ENCODE assay signal across 29 cellular contexts in the genomic region with DNA sequence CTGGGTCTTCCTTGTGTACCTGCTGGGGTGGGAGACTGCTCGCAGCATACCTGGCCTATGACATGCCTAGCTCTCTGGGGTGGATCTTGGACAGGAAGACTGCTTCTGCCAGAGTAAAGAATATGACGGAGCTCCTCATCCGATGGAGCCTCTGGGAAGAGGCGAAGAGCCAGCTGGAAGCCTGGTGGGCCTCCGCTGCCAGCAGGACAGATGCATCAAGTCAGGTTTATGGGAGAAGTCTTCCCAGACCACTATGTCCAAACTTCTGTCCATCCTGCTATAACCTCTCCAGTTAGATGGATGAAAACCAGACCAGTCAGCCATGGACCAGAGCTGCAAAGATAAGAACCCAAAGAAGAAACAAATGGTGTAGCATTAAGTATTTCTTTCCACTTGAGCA. TPM values are rescaled to one million over a fixed set of nuclear protein-coding genes. Genes with fewer than 3 reads are reported as not detected.
A peak's percentile ranks its signal among the peaks of the same experiment; 100 is the strongest.
DNase-seq lines count a peak whose midpoint lies in the region; ATAC-seq, FAIRE-seq and TF ChIP-seq lines count a peak whose summit lies in the region.
"Had no signal": no experiment of that assay in that cellular context is flagged by ENCODE, and none has a peak within 500 bp of the region (broad histone marks: within the 10 kb centered on the region; RNA-seq: fewer than 3 reads in every experiment).

No MANE protein-coding gene starts in this region.

- TF ChIP-seq EP300 in HepG2 (IDR thresholded peaks at IDR 0.05; ENCODE audit: low read depth in 2 of 2, low read length in 2 of 2) = no peak
- no peak for TF ChIP-seq EP300 in HepG2 (CRISPR knock-in tag; IDR thresholded peaks at IDR 0.05; ENCODE audit: borderline replicate concordance)

- no peaks in the 10 kb centered on the region for H4K20me1 ChIP-seq in HepG2 (ENCODE audit: insufficient read depth, low read length)

- TF ChIP-seq POLR2A in HepG2 (IDR thresholded peaks at IDR 0.05; ENCODE audit: insufficient read depth in 1 of 2, low read depth in 2 of 2, low read length in 2 of 2) (no peak), vagina (IDR thresholded peaks at IDR 0.05) (no peak)

- ATAC-seq in HepG2 (no peak), right cardiac atrium (peak in 1 of 2 donors; percentile 30)

- TF ChIP-seq CTCF in liver (IDR thresholded peaks at IDR 0.05; ENCODE audit: low read depth, low read length, missing input control) (no peak), HepG2 (CRISPR knock-in tag; IDR thresholded peaks at IDR 0.05) (no peak), osteocyte (IDR thresholded peaks at IDR 0.05) (no peak), vagina (IDR thresholded peaks at IDR 0.05) (no peak)

- H3K27me3 Mint-ChIP-seq in osteocyte (ENCODE audit: unreplicated experiment) = no peaks in the 10 kb centered on the region
- H3K27me3 Mint-ChIP-seq: CD4-positive, CD25-positive, alpha-beta regulatory T cell; IgD-negative memory B cell had no signal

- no peaks in the 10 kb centered on the region for H3K36me3 ChIP-seq in liver (ENCODE audit: control insufficient read depth in 4 of 4, insufficient read depth in 3 of 4, low read depth in 1 of 4, low read length in 3 of 4)
- no peaks in the 10 kb centered on the region for H3K36me3 ChIP-seq in HepG2 (replicated peaks in 1 of 2; ENCODE audit: control insufficient read depth in 1 of 2, insufficient read depth in 2 of 2, low read length in 2 of 2)
- H3K36me3 ChIP-seq in vagina = no peaks in the 10 kb centered on the region
- H3K36me3 ChIP-seq: BE2C, MG63 had no signal

- CTCF ChIA-PET in HepG2 (lab: Yijun Ruan, JAX; ENCODE audit: low intra/inter-chr PET ratio, low total read pairs) = no interaction called here

- no peaks in the 10 kb centered on the region for H3K36me3 Mint-ChIP-seq in osteocyte (ENCODE audit: unreplicated experiment)
- H3K36me3 Mint-ChIP-seq: CD4-positive, CD25-positive, alpha-beta regulatory T cell had no signal

- H3K9me3 ChIP-seq in liver (ENCODE audit: control insufficient read depth in 4 of 4, low read length in 3 of 4) (peaks cover 0 to 2% (median 0%) of the 10 kb centered on the region in 4 donors), HepG2 (ENCODE audit: low read length) (peaks cover 8% of the 10 kb centered on the region; the same call in 1 of the 2 replicates), right cardiac atrium (ENCODE audit: control insufficient read depth, low read length) (no peaks in the 10 kb centered on the region), vagina (no peaks in the 10 kb centered on the region)
- H3K9me3 ChIP-seq: BE2C, MG63 had no signal

- H3K4me1 Mint-ChIP-seq in osteocyte (ENCODE audit: unreplicated experiment) = peaks cover 28% of the 10 kb centered on the region
- H3K4me1 Mint-ChIP-seq: CD4-positive, CD25-positive, alpha-beta regulatory T cell; IgD-negative memory B cell had no signal

- 82% methylated on average over 5 of the region's 5 CpGs for WGBS in liver
- 29% methylated on average over 4 of the region's 5 CpGs for WGBS in HepG2 (ENCODE audit: low lambda C conversion rate)
- 67% methylated on average over 5 of the region's 5 CpGs for WGBS in right cardiac atrium

- H3K9me3 Mint-ChIP-seq in osteocyte (ENCODE audit: unreplicated experiment) = no peaks in the 10 kb centered on the region

- no peak for FAIRE-seq in HepG2 (lab: Jason Lieb, UNC)
- FAIRE-seq: A204.1, H1, RCC 7860 had no signal

- H3K27ac Mint-ChIP-seq in osteocyte (ENCODE audit: unreplicated experiment) = peak overlapping the region; percentile 14

- in situ Hi-C loops in HepG2 (cut with HindIII; ENCODE audit: extremely low pct_ligation_motif_present, low pct_unique_long_range_greater_than_20kb) = no loop called here

- H3K79me2 ChIP-seq in HepG2 (ENCODE audit: insufficient read depth, low read length) = no peaks in the 10 kb centered on the region

- H3K27me3 ChIP-seq in liver (ENCODE audit: control insufficient read depth in 4 of 4, insufficient read depth in 4 of 4, low read length in 3 of 4) (peaks cover 0 to 14% (median 1%) of the 10 kb centered on the region in 4 donors), HepG2 (ENCODE audit: control insufficient read depth in 1 of 2, insufficient read depth in 2 of 2, low read length in 2 of 2) (no peaks in the 10 kb centered on the region), right cardiac atrium (ENCODE audit: control insufficient read depth, insufficient read depth) (no peaks in the 10 kb centered on the region), vagina (no peaks in the 10 kb centered on the region)
- H3K27me3 ChIP-seq: BE2C, MG63 had no signal

- H3K27ac ChIP-seq in liver (ENCODE audit: low read depth in 1 of 2, low read length in 2 of 2) (no peak overlapping the region), HepG2 (ENCODE audit: extremely low read length, insufficient read depth, low read length) (no peak overlapping the region), right cardiac atrium (ENCODE audit: low read length) (no peak overlapping the region), vagina (peak overlapping the region; percentile 76)

- no TSS peak for BruUV-seq in HepG2 (replicated peaks; lab: Mats Ljungman, UMichigan)

- intact Hi-C loops in HepG2 (cut with micrococcal nuclease; ENCODE audit: unreplicated experiment) (no loop called here), right cardiac atrium (cut with DNase I) (no loop called here), vagina (cut with DNase I) (no loop called here)

- DNase-seq in HepG2 (ENCODE audit: low spot score) (no peak), right cardiac atrium (peak; percentile 21 to 81 (median 74)), osteocyte (ENCODE audit: extremely low spot score, unreplicated experiment) (no peak), vagina (ENCODE audit: extremely low spot score in 2 of 2) (no peak), nucleus accumbens (lab: John Stamatoyannopoulos, UW) (no peak), NCI-H524 treated with DMSO at 0.1 percent for 48 hours (lab: John Stamatoyannopoulos, UW) (no peak), HUDEP-2 (lab: John Stamatoyannopoulos, UW; ENCODE audit: unreplicated experiment in 76 of 76) (no peak)
- DNase-seq: BE2C; CD4-positive, CD25-positive, alpha-beta regulatory T cell; COR-L47; DMS 273 treated with DMSO at 0.1 percent for 48 hours; DND-41; Karpas-422; MG63; NCI-H1048; NCI-H1436; NCI-H1930; NCI-H2171; NCI-H446; NCI-H69; NK-92 treated with Interleukin-12 subunit alpha and Interleukin-12 subunit beta, amount 100 ng/mL, for 24 hours; SIG-M5 had no signal

- H3K9ac ChIP-seq in liver (ENCODE audit: low read depth in 1 of 2, low read length in 2 of 2) = no peak overlapping the region
- H3K9ac ChIP-seq in HepG2 (ENCODE audit: insufficient read depth, low read depth, low read length) = no peak overlapping the region

- no peak overlapping the region for H3K4me3 Mint-ChIP-seq in osteocyte (ENCODE audit: unreplicated experiment)
- H3K4me3 Mint-ChIP-seq: CD4-positive, CD25-positive, alpha-beta regulatory T cell; IgD-negative memory B cell had no signal

- H3K4me1 ChIP-seq in liver (ENCODE audit: control insufficient read depth in 4 of 4, insufficient read depth in 4 of 4, low read length in 3 of 4) (no peaks in the 10 kb centered on the region), HepG2 (ENCODE audit: insufficient read depth, low read length) (no peaks in the 10 kb centered on the region), right cardiac atrium (ENCODE audit: control insufficient read depth, insufficient read depth, low read length) (peaks cover 11% of the 10 kb centered on the region), vagina (peaks cover 36% of the 10 kb centered on the region)
- H3K4me1 ChIP-seq: BE2C had no signal

- H2AFZ ChIP-seq in HepG2 (ENCODE audit: low read length) = no peak overlapping the region

- TF ChIP-seq RAD21 in liver (IDR thresholded peaks at IDR 0.05) (peak in 1 of 2 donors; percentile 20), HepG2 (CRISPR knock-in tag; IDR thresholded peaks at IDR 0.05) (no peak)

- H3K4me3 ChIP-seq in liver (ENCODE audit: low read depth in 1 of 3, low read length in 3 of 3) (no peak overlapping the region), HepG2 (replicated peaks in 1 of 3; ENCODE audit: insufficient read depth in 1 of 3, low read depth in 2 of 3, low read length in 3 of 3) (no peak overlapping the region), right cardiac atrium (ENCODE audit: low read length) (no peak overlapping the region), vagina (no peak overlapping the region)
- H3K4me3 ChIP-seq: MG63 had no signal

- no peak overlapping the region for H3K4me2 ChIP-seq in HepG2 (ENCODE audit: low read depth, low read length)

- POLR2A ChIA-PET in HepG2 (lab: Yijun Ruan, JAX) = no interaction called here

TF ChIP-seq in liver, 16 proteins besides CTCF, POLR2A, EP300 and RAD21 (continues in another document):
- TF ChIP-seq NR2F2 (IDR thresholded peaks at IDR 0.05) (peak; percentile 42), GABPA (IDR thresholded peaks at IDR 0.05 in 1 of 2, conservative IDR thresholded peaks at IDR 0.05 in 1 of 2) (no peak)

TF ChIP-seq in HepG2, 621 proteins besides CTCF, POLR2A, EP300 and RAD21 (continues in another document):
- no peak for TF ChIP-seq ZNF382 (CRISPR knock-in tag; IDR thresholded peaks at IDR 0.05; ENCODE audit: borderline replicate concordance)

RNA-seq across cellular contexts. Expression of a gene that starts 27.7 kb away (rescaled TPM):
- 1 to 10 TPM in 1 of 2 donors, under 1 TPM in 1; 0.79 to 1.0 TPM for total RNA-seq in liver
- 1 to 10 TPM; 1.5 to 2.1 TPM for polyA plus RNA-seq in liver
- not detected in 2 replicates for total RNA-seq in HepG2 (2016; rRNA removed; fragmentation: Illumina TruSeq; extraction: Trizol)
- total RNA-seq in HepG2 (2016; cell fraction: cytosol; rRNA removed; fragmentation: Illumina TruSeq; extraction: Trizol; ENCODE audit: low read depth) = not detected in 2 replicates
- total RNA-seq in HepG2 (2016; cell fraction: insoluble cytoplasmic fraction; rRNA removed; fragmentation: Illumina TruSeq; extraction: Trizol) = not detected in 2 replicates
- total RNA-seq in HepG2 (2016; cell fraction: membrane; rRNA removed; fragmentation: Illumina TruSeq; extraction: Trizol) = not detected in 2 replicates
- total RNA-seq in HepG2 (2016; cell fraction: nucleus; rRNA removed; fragmentation: Illumina TruSeq; extraction: Trizol) = not detected in 2 replicates
- polyA plus RNA-seq in HepG2 (2011; rRNA removed) = not detected in 2 replicates
- polyA plus RNA-seq in HepG2 (2011; cell fraction: cytosol; rRNA removed) = not detected in 2 replicates
- polyA plus RNA-seq in HepG2 (2011; cell fraction: nucleus; rRNA removed) = not detected in 2 replicates
- polyA plus RNA-seq in HepG2 (2012) = not detected in 2 replicates
- polyA plus RNA-seq in HepG2 (2016; cell fraction: cytosol; fragmentation: Illumina TruSeq; extraction: Trizol; ENCODE audit: low read depth) = not detected in 2 replicates
- not detected in 2 replicates for polyA plus RNA-seq in HepG2 (2016; cell fraction: insoluble cytoplasmic fraction; fragmentation: Illumina TruSeq; extraction: Trizol; ENCODE audit: low read depth)
- not detected in 2 replicates for polyA plus RNA-seq in HepG2 (2016; cell fraction: membrane; fragmentation: Illumina TruSeq; extraction: Trizol; ENCODE audit: low read depth)
- polyA plus RNA-seq in HepG2 (2016; cell fraction: nucleus; fragmentation: Illumina TruSeq; extraction: Trizol; ENCODE audit: insufficient read depth, low read depth) = not detected in 2 replicates
- not detected in 2 replicates for polyA minus RNA-seq in HepG2 (2011; rRNA and poly(A)+ RNA removed; ENCODE audit: low replicate concordance)
- polyA minus RNA-seq in HepG2 (2011; cell fraction: cytosol; rRNA and poly(A)+ RNA removed) = not detected in 2 replicates
- not detected in 2 replicates for polyA minus RNA-seq in HepG2 (2011; cell fraction: nucleus; rRNA and poly(A)+ RNA removed)
- total RNA-seq in right cardiac atrium = 1 to 10 TPM; 3.3 to 7.4 (median 5.6) TPM
- 17.4 TPM for polyA plus RNA-seq in right cardiac atrium
- 14.8 and 19.6 TPM in 2 replicates for total RNA-seq in osteocyte
- total RNA-seq in vagina = 2.7 TPM
- total RNA-seq: CD4-positive, CD25-positive, alpha-beta regulatory T cell; G401; H1; OCI-LY7 had no signal
- polyA plus RNA-seq: CD4-positive, CD25-positive, alpha-beta regulatory T cell; IgD-negative memory B cell had no signal

Comparison
In these comparisons a context has a peak if more than half of its experiments do, and no peak if none do; other contexts are left out.
1. DNase-seq: peak in right cardiac atrium (3 of 3); none in HepG2 (single experiment), osteocyte (single experiment), vagina (0 of 2), nucleus accumbens (0 of 56), NCI-H524 treated with DMSO at 0.1 percent for 48 hours (single experiment) and HUDEP-2 (0 of 76).